Comparison of ENCODE assay signal across 1 cellular context in genomic region chr19:426725-427445, GRCh38.
A peak's percentile ranks its signal among the peaks of the same experiment; 100 is the strongest.
TF ChIP-seq lines count a peak whose summit lies in the region.

No MANE protein-coding gene starts in this region.

TF ChIP-seq in K562, 482 proteins besides CTCF, POLR2A, EP300 and RAD21:
- no peak for TF ChIP-seq MLLT1 (IDR thresholded peaks at IDR 0.05)
- TF ChIP-seq ZNF263 (CRISPR knock-in tag; IDR thresholded peaks at IDR 0.05; ENCODE audit: borderline replicate concordance) = peak; percentile 57; the same call in 1 of the 2 replicates
- no peak for TF ChIP-seq ZNF561 (CRISPR knock-in tag; conservative IDR thresholded peaks at IDR 0.05)
